Comparison of ENCODE assay signal across 2 cellular contexts in the genomic region with DNA sequence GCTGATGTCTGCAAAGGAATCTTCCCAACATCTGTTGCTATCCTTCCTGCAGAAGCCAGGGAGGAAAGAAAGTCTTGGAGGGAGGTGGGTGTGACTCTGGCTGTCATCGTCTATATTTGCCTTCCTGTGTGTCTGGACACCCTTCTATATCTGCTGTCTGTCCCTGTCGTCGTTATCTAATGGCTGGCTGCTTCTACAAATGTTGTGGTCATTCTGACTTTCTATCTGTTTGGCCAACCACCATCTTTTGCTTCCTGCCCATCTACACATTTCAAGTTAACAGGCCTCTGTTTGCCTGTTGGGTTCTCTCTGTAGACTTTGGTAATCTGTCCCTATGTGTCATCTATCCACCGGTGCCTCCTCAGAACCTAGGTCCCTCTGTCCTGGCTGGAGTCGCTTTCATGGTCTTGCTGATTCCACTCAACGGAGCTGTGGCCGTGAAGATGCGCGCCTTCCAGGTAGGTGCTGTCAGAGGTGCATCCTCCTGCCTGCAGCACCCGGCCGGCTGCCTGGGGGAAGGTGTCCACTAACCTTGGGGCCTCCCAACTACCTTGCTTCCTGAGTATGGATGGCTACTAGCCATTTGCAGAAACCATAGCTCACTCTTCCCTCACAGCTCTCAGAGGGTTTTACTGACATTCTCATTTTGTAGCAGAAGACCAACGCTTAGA.
TF ChIP-seq lines count a peak whose summit lies in the region.

No MANE protein-coding gene starts in this region.

TF ChIP-seq in HEK293, 187 proteins besides CTCF, POLR2A, EP300 and RAD21:
- TF ChIP-seq KLF9 (tag by site-specific recombination; IDR thresholded peaks at IDR 0.05; ENCODE audit: low read depth), result 0 out of 2 replicates have a peak, but pooled peaks have one; percentile 14
- no peak for TF ChIP-seq KLF7 (tag by site-specific recombination; IDR thresholded peaks at IDR 0.05; ENCODE audit: borderline replicate concordance)

TF ChIP-seq in K562, 482 proteins besides CTCF, POLR2A, EP300 and RAD21 (continues in another document):
- TF ChIP-seq DPF2 (IDR thresholded peaks at IDR 0.05) (peak; percentile 78), ZNF785 (CRISPR knock-in tag; IDR thresholded peaks at IDR 0.05) (no peak), ZNF175 (CRISPR knock-in tag; IDR thresholded peaks at IDR 0.05; ENCODE audit: low read depth) (no peak), CXXC5 (CRISPR knock-in tag; IDR thresholded peaks at IDR 0.05) (0 out of 2 replicates have a peak, but pooled peaks have one; percentile 17), ARID2 (IDR thresholded peaks at IDR 0.05) (no peak), SP1 (CRISPR knock-in tag; IDR thresholded peaks at IDR 0.05) (no peak), GABPB2 (CRISPR knock-in tag; conservative IDR thresholded peaks at IDR 0.05) (no peak), EWSR1 (IDR thresholded peaks at IDR 0.05; ENCODE audit: borderline replicate concordance, low read depth, partially characterized antibody) (no peak), NFE2L1 (tag; IDR thresholded peaks at IDR 0.05; ENCODE audit: borderline replicate concordance, low read depth) (no peak), ARID1B (IDR thresholded peaks at IDR 0.05) (peak; percentile 73), ZFPM2 (CRISPR knock-in tag; IDR thresholded peaks at IDR 0.05) (no peak), JUN (IDR thresholded peaks at IDR 0.05; ENCODE audit: borderline replicate concordance, low read depth, low read length) (no peak), JUN (CRISPR knock-in tag; IDR thresholded peaks at IDR 0.05; ENCODE audit: borderline replicate concordance) (no peak), ZNF184 (CRISPR knock-in tag; IDR thresholded peaks at IDR 0.05) (no peak), HEY1 (CRISPR knock-in tag; IDR thresholded peaks at IDR 0.05; ENCODE audit: borderline replicate concordance) (no peak), PURB (CRISPR knock-in tag; IDR thresholded peaks at IDR 0.05; ENCODE audit: low read depth) (no peak), ZNF23 (CRISPR knock-in tag; IDR thresholded peaks at IDR 0.05) (no peak), TBL1XR1 (IDR thresholded peaks at IDR 0.05; ENCODE audit: low read length in 2 of 2) (peak in 1 of 2 experiments; percentile 66; a peak in 2 of 4 replicates), ZBTB7A (IDR thresholded peaks at IDR 0.05; ENCODE audit: borderline replicate concordance, control insufficient read depth, low read depth, low read length) (no peak), ZNF217 (CRISPR knock-in tag; IDR thresholded peaks at IDR 0.05) (no peak), KAT7 (CRISPR knock-in tag; IDR thresholded peaks at IDR 0.05; ENCODE audit: borderline replicate concordance) (no peak), HDAC6 (IDR thresholded peaks at IDR 0.05; ENCODE audit: low read depth, low read length) (no peak), SMARCA4 (IDR thresholded peaks at IDR 0.05) (peak; percentile 51; the same call in 1 of the 2 replicates), HDAC1 (IDR thresholded peaks at IDR 0.05) (0 out of 4 replicates have a peak, but pooled peaks of 1 of the 2 experiments have one; percentile 34), POLR2AphosphoS5 (IDR thresholded peaks at IDR 0.05; ENCODE audit: control insufficient read depth, insufficient read depth, low read depth, low read length) (0 out of 2 replicates have a peak, but pooled peaks have one; percentile 28), PHF20 (IDR thresholded peaks at IDR 0.05; ENCODE audit: partially characterized antibody) (no peak), ATF1 (CRISPR knock-in tag; IDR thresholded peaks at IDR 0.05) (no peak), ATF1 (tag; IDR thresholded peaks at IDR 0.05) (0 out of 2 replicates have a peak, but pooled peaks have one; percentile 16), TEAD4 (IDR thresholded peaks at IDR 0.05; ENCODE audit: low read length) (peak; percentile 55; the same call in 1 of the 2 replicates), TEAD4 (CRISPR knock-in tag; IDR thresholded peaks at IDR 0.05; ENCODE audit: borderline replicate concordance) (no peak), CBFA2T2 (conservative IDR thresholded peaks at IDR 0.05) (peak; percentile 73), SMARCA5 (IDR thresholded peaks at IDR 0.05) (no peak), SREBF1 (IDR thresholded peaks at IDR 0.05; ENCODE audit: borderline replicate concordance, low read depth, low read length) (no peak), ZNF121 (CRISPR knock-in tag; conservative IDR thresholded peaks at IDR 0.05) (no peak), SMAD2 (IDR thresholded peaks at IDR 0.05; ENCODE audit: low read depth, low read length) (no peak), JUND (IDR thresholded peaks at IDR 0.05; ENCODE audit: borderline replicate concordance, low read depth, low read length) (0 out of 2 replicates have a peak, but pooled peaks have one; percentile 25), JUND (tag; IDR thresholded peaks at IDR 0.05; ENCODE audit: borderline replicate concordance, low read depth, low read length) (peak; percentile 36; the same call in 1 of the 3 replicates), MEIS2 (IDR thresholded peaks at IDR 0.05; ENCODE audit: partially characterized antibody) (peak; percentile 57), KLF13 (tag; IDR thresholded peaks at IDR 0.05; ENCODE audit: borderline replicate concordance, low read depth) (no peak), L3MBTL2 (IDR thresholded peaks at IDR 0.05) (no peak), ZEB2 (IDR thresholded peaks at IDR 0.05) (no peak), KLF10 (CRISPR knock-in tag; IDR thresholded peaks at IDR 0.05) (no peak)
- TF ChIP-seq, protein P1, sequence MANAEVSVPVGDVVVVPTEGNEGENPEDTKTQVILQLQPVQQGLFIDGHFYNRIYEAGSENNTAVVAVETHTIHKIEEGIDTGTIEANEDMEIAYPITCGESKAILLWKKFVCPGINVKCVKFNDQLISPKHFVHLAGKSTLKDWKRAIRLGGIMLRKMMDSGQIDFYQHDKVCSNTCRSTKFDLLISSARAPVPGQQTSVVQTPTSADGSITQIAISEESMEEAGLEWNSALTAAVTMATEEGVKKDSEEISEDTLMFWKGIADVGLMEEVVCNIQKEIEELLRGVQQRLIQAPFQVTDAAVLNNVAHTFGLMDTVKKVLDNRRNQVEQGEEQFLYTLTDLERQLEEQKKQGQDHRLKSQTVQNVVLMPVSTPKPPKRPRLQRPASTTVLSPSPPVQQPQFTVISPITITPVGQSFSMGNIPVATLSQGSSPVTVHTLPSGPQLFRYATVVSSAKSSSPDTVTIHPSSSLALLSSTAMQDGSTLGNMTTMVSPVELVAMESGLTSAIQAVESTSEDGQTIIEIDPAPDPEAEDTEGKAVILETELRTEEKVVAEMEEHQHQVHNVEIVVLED (CRISPR knock-in tag; IDR thresholded peaks at IDR 0.05), result no peak
- TF ChIP-seq, protein P2, sequence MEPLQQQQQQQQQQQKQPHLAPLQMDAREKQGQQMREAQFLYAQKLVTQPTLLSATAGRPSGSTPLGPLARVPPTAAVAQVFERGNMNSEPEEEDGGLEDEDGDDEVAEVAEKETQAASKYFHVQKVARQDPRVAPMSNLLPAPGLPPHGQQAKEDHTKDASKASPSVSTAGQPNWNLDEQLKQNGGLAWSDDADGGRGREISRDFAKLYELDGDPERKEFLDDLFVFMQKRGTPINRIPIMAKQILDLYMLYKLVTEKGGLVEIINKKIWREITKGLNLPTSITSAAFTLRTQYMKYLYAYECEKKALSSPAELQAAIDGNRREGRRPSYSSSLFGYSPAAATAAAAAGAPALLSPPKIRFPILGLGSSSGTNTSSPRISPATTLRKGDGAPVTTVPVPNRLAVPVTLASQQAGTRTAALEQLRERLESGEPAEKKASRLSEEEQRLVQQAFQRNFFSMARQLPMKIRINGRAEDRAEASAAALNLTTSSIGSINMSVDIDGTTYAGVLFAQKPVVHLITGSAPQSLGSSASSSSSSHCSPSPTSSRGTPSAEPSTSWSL (CRISPR knock-in tag; IDR thresholded peaks at IDR 0.05; ENCODE audit: borderline replicate concordance), result no peak
- TF ChIP-seq, protein P3, sequence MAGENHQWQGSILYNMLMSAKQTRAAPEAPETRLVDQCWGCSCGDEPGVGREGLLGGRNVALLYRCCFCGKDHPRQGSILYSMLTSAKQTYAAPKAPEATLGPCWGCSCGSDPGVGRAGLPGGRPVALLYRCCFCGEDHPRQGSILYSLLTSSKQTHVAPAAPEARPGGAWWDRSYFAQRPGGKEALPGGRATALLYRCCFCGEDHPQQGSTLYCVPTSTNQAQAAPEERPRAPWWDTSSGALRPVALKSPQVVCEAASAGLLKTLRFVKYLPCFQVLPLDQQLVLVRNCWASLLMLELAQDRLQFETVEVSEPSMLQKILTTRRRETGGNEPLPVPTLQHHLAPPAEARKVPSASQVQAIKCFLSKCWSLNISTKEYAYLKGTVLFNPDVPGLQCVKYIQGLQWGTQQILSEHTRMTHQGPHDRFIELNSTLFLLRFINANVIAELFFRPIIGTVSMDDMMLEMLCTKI (IDR thresholded peaks at IDR 0.05; ENCODE audit: partially characterized antibody), result no peak
- TF ChIP-seq, protein P4, sequence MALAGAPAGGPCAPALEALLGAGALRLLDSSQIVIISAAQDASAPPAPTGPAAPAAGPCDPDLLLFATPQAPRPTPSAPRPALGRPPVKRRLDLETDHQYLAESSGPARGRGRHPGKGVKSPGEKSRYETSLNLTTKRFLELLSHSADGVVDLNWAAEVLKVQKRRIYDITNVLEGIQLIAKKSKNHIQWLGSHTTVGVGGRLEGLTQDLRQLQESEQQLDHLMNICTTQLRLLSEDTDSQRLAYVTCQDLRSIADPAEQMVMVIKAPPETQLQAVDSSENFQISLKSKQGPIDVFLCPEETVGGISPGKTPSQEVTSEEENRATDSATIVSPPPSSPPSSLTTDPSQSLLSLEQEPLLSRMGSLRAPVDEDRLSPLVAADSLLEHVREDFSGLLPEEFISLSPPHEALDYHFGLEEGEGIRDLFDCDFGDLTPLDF (CRISPR knock-in tag; IDR thresholded peaks at IDR 0.05), result no peak
- TF ChIP-seq, protein P5, sequence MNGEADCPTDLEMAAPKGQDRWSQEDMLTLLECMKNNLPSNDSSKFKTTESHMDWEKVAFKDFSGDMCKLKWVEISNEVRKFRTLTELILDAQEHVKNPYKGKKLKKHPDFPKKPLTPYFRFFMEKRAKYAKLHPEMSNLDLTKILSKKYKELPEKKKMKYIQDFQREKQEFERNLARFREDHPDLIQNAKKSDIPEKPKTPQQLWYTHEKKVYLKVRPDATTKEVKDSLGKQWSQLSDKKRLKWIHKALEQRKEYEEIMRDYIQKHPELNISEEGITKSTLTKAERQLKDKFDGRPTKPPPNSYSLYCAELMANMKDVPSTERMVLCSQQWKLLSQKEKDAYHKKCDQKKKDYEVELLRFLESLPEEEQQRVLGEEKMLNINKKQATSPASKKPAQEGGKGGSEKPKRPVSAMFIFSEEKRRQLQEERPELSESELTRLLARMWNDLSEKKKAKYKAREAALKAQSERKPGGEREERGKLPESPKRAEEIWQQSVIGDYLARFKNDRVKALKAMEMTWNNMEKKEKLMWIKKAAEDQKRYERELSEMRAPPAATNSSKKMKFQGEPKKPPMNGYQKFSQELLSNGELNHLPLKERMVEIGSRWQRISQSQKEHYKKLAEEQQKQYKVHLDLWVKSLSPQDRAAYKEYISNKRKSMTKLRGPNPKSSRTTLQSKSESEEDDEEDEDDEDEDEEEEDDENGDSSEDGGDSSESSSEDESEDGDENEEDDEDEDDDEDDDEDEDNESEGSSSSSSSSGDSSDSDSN (IDR thresholded peaks at IDR 0.05; ENCODE audit: borderline replicate concordance in 1 of 2, low read depth in 2 of 2, low read length in 2 of 2), result no peak
- TF ChIP-seq, protein P6, sequence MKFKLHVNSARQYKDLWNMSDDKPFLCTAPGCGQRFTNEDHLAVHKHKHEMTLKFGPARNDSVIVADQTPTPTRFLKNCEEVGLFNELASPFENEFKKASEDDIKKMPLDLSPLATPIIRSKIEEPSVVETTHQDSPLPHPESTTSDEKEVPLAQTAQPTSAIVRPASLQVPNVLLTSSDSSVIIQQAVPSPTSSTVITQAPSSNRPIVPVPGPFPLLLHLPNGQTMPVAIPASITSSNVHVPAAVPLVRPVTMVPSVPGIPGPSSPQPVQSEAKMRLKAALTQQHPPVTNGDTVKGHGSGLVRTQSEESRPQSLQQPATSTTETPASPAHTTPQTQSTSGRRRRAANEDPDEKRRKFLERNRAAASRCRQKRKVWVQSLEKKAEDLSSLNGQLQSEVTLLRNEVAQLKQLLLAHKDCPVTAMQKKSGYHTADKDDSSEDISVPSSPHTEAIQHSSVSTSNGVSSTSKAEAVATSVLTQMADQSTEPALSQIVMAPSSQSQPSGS (CRISPR knock-in tag; IDR thresholded peaks at IDR 0.05), result no peak
- TF ChIP-seq, protein P7, sequence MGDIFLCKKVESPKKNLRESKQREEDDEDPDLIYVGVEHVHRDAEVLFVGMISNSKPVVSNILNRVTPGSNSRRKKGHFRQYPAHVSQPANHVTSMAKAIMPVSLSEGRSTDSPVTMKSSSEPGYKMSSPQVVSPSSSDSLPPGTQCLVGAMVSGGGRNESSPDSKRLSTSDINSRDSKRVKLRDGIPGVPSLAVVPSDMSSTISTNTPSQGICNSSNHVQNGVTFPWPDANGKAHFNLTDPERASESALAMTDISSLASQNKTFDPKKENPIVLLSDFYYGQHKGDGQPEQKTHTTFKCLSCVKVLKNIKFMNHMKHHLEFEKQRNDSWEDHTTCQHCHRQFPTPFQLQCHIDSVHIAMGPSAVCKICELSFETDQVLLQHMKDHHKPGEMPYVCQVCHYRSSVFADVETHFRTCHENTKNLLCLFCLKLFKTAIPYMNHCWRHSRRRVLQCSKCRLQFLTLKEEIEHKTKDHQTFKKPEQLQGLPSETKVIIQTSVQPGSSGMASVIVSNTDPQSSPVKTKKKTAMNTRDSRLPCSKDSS (IDR thresholded peaks at IDR 0.05; ENCODE audit: low read depth, partially characterized antibody), result no peak
- TF ChIP-seq, protein P8, sequence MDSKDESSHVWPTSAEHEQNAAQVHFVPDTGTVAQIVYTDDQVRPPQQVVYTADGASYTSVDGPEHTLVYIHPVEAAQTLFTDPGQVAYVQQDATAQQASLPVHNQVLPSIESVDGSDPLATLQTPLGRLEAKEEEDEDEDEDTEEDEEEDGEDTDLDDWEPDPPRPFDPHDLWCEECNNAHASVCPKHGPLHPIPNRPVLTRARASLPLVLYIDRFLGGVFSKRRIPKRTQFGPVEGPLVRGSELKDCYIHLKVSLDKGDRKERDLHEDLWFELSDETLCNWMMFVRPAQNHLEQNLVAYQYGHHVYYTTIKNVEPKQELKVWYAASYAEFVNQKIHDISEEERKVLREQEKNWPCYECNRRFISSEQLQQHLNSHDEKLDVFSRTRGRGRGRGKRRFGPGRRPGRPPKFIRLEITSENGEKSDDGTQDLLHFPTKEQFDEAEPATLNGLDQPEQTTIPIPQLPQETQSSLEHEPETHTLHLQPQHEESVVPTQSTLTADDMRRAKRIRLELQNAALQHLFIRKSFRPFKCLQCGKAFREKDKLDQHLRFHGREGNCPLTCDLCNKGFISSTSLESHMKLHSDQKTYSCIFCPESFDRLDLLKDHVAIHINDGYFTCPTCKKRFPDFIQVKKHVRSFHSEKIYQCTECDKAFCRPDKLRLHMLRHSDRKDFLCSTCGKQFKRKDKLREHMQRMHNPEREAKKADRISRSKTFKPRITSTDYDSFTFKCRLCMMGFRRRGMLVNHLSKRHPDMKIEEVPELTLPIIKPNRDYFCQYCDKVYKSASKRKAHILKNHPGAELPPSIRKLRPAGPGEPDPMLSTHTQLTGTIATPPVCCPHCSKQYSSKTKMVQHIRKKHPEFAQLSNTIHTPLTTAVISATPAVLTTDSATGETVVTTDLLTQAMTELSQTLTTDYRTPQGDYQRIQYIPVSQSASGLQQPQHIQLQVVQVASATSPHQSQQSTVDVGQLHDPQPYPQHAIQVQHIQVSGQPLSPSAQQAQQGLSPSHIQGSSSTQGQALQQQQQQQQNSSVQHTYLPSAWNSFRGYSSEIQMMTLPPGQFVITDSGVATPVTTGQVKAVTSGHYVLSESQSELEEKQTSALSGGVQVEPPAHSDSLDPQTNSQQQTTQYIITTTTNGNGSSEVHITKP (IDR thresholded peaks at IDR 0.05; ENCODE audit: partially characterized antibody), result no peak
